In the genomic region with DNA sequence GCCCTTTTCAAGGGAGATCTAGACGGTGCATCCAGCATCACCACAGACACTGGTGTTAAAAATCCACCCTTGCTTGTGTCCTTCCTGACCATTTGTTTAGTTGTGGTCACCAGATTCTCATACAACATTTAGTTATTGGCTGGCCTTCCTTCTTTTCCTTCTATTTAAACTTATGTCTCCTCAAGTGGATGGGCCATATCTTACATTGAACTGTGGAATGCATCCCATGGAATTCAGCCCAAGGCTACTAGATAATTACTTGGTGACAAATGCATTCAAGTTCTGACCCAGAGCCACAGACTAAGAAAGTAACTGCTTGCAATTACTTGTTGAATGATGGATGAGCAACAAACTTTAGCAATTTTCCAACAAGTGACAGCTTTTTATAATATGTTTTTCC, we compare ENCODE assay signal across 28 cellular contexts.
DNase-seq lines count a peak whose midpoint lies in the region; ATAC-seq, FAIRE-seq and TF ChIP-seq lines count a peak whose summit lies in the region.
"Had no signal": no experiment of that assay in that cellular context is flagged by ENCODE, and none has a peak within 500 bp of the region (broad histone marks: within the 10 kb centered on the region; RNA-seq: fewer than 3 reads in every experiment).

No MANE protein-coding gene starts in this region.

- no peak for TF ChIP-seq POLR2A in A549 (IDR thresholded peaks at IDR 0.05; ENCODE audit: low read length)
- no peak for TF ChIP-seq POLR2A in K562 (conservative IDR thresholded peaks at IDR 0.05)

- FAIRE-seq in A549 (lab: Jason Lieb, UNC) (peak; percentile 72), HTR-8/SVneo (lab: Jason Lieb, UNC) (no peak), K562 (lab: Jason Lieb, UNC) (no peak), keratinocyte (lab: Jason Lieb, UNC) (peak; percentile 83)
- FAIRE-seq: A204.1, GM18507 had no signal

- 74% methylated on average over 1 of the region's 1 CpG for WGBS in A549 (ENCODE audit: missing lambda C conversion rate)
- WGBS in K562 (ENCODE audit: insufficient coverage, low coverage, missing lambda C conversion rate) = 38% methylated on average over 1 of the region's 1 CpG

- POLR2A ChIA-PET in A549 (lab: Yijun Ruan, JAX) (no interaction called here), K562 (lab: Yijun Ruan, JAX) (interaction anchor here (0.8 kb wide), 1 partner anchor 130 kb away, joined by 3 read pairs; no protein-coding TSS in a partner anchor)

- no peak for DNase-seq in A549 (ENCODE audit: low read depth in 1 of 2, low spot score in 1 of 2)
- peak; percentile 35 for DNase-seq in HTR-8/SVneo (ENCODE audit: insufficient read length, low spot score)
- DNase-seq in K562 (ENCODE audit: extremely low read depth in 1 of 4, low spot score in 3 of 4) = no peak
- DNase-seq in keratinocyte (ENCODE audit: low read depth, low spot score) = peak; percentile 25
- DNase-seq in activated CD8-positive, alpha-beta memory T cell treated with anti-CD3 and anti-CD28 coated beads, Interleukin-2, amount 50 U/mL, for 4 hours = no peak
- DNase-seq in stimulated activated CD4-positive, alpha-beta T cell treated with anti-CD3 and anti-CD28 coated beads, Interleukin-15, amount 100 ng/mL, for 24 hours = no peak
- DNase-seq: activated CD4-positive, alpha-beta T cell treated with anti-CD3 and anti-CD28 coated beads, Interleukin-2, amount 10 ng/mL, durations not matched to agents 7 days and 5 days; activated gamma-delta T cell treated with Interleukin-2 at 50 U/mL for 16 hours; activated T-cell treated with anti-CD3 and anti-CD28 coated beads, Interleukin-2, amount 50 U/mL, for 4 hours; CD8-positive, alpha-beta T cell; DMS153; left ventricle myocardium inferior; NCI-H1048; NCI-H187; NCI-H2171; NCI-H524; NK-92 treated with Interleukin-12 subunit alpha and Interleukin-12 subunit beta, amount 100 ng/mL, for 24 hours; stimulated activated CD4-positive, alpha-beta T cell treated with anti-CD3 and anti-CD28 coated beads, Interleukin-1b, Interleukin-23, amount 100 ng/mL, for 48 hours; stimulated activated CD8-positive, alpha-beta memory T cell treated with anti-CD3 and anti-CD28 coated beads, Interleukin-4, amount 100 ng/mL, for 48 hours; stomach; thyroid gland had no signal

- peak overlapping the region; percentile 78 for H2AFZ ChIP-seq in K562 (ENCODE audit: low read depth, low read length)
- no peak overlapping the region for H2AFZ ChIP-seq in keratinocyte (ENCODE audit: control insufficient read depth, low read length)

- no peak overlapping the region for H3K4me3 ChIP-seq in A549
- no peak overlapping the region for H3K4me3 ChIP-seq in K562
- no peak overlapping the region for H3K4me3 ChIP-seq in keratinocyte (ENCODE audit: control insufficient read depth in 2 of 3, extremely low read depth in 1 of 3, insufficient read depth in 2 of 3, low read depth in 1 of 3, low read length in 3 of 3)
- H3K4me3 ChIP-seq: left ventricle myocardium inferior, skin epidermis, stomach, thyroid gland had no signal

- CTCF ChIA-PET in A549 (lab: Yijun Ruan, JAX) (interaction anchor here (0.8 to 1.7 kb wide), 5 partner anchors 11 to 215 kb away, joined by 3 to 4 read pairs (median 3); no protein-coding TSS in a partner anchor), K562 (lab: Yijun Ruan, JAX; ENCODE audit: low intra/inter-chr PET ratio) (no interaction called here)

- TF ChIP-seq CTCF in A549 (IDR thresholded peaks at IDR 0.05) (no peak), K562 (IDR thresholded peaks at IDR 0.05 in 2 of 3, conservative IDR thresholded peaks at IDR 0.05 in 1 of 3; ENCODE audit: insufficient read depth in 2 of 3, low read depth in 1 of 3, low read length in 3 of 3) (no peak), keratinocyte (optimal IDR thresholded peaks at IDR 0.05 in 1 of 3, IDR thresholded peaks at IDR 0.05 in 1 of 3, conservative IDR thresholded peaks at IDR 0.05 in 1 of 3; ENCODE audit: extremely low read depth in 1 of 3, insufficient read depth in 2 of 3, low read length in 3 of 3) (no peak)

- peaks cover 23% of the 10 kb centered on the region for H3K4me1 ChIP-seq in A549
- peaks cover 14 to 41% of the 10 kb centered on the region in 2 experiments for H3K4me1 ChIP-seq in K562 (replicated peaks in 1 of 2; ENCODE audit: control insufficient read depth in 2 of 2, insufficient read depth in 2 of 2, low read length in 2 of 2)
- H3K4me1 ChIP-seq in keratinocyte (ENCODE audit: control insufficient read depth, extremely low read depth, insufficient read depth, low read length) = peaks cover 28% of the 10 kb centered on the region
- H3K4me1 ChIP-seq: left ventricle myocardium inferior, thyroid gland had no signal

- H3K4me2 ChIP-seq in A549 (0 out of 3 replicates have a peak overlapping the region, but pooled peaks have one; percentile 1), K562 (ENCODE audit: insufficient read depth, low read length) (no peak overlapping the region; the same call in 1 of the 2 replicates), keratinocyte (ENCODE audit: control insufficient read depth, extremely low read depth, insufficient read depth, low read depth, low read length) (peak overlapping the region; percentile 9)

- no TSS peak for BruUV-seq in K562 (replicated peaks; lab: Mats Ljungman, UMichigan)

- no peaks in the 10 kb centered on the region for H3K27me3 ChIP-seq in K562 (ENCODE audit: control insufficient read depth in 2 of 2, insufficient read depth in 2 of 2, low read length in 2 of 2)
- H3K27me3 ChIP-seq in keratinocyte (ENCODE audit: control insufficient read depth, extremely low read depth, insufficient read depth, low read length) = no peaks in the 10 kb centered on the region
- H3K27me3 ChIP-seq: stomach, thyroid gland had no signal

- H4K20me1 ChIP-seq in K562 (replicated peaks; ENCODE audit: control insufficient read depth, insufficient read depth, low read length) (no peaks in the 10 kb centered on the region), keratinocyte (ENCODE audit: control insufficient read depth, extremely low read depth, insufficient read depth, low read length) (no peaks in the 10 kb centered on the region)

- in situ Hi-C loops in K562 (cut with MboI) = no loop called here

- H3K9me3 ChIP-seq in A549 (no peaks in the 10 kb centered on the region), K562 (replicated peaks; ENCODE audit: control insufficient read depth, insufficient read depth, low read depth, low read length) (no peaks in the 10 kb centered on the region; the same call in 1 of the 2 replicates), keratinocyte (ENCODE audit: control insufficient read depth, low read depth, low read length) (no peaks in the 10 kb centered on the region)
- H3K9me3 ChIP-seq: left ventricle myocardium inferior, stomach, thyroid gland had no signal

- TF ChIP-seq RAD21 in A549 (conservative IDR thresholded peaks at IDR 0.05 in 1 of 2, IDR thresholded peaks at IDR 0.05 in 1 of 2) (no peak), K562 (CRISPR knock-in tag; conservative IDR thresholded peaks at IDR 0.05 in 1 of 2, IDR thresholded peaks at IDR 0.05 in 1 of 2) (no peak)

- ATAC-seq in A549 = no peak
- ATAC-seq in K562 = no peak
- no peak for ATAC-seq in HG02885 (IDR thresholded peaks at IDR 0.05; ENCODE audit: poor library complexity, unreplicated experiment)
- no peak for ATAC-seq in GM21529 (IDR thresholded peaks at IDR 0.05; ENCODE audit: unreplicated experiment)
- ATAC-seq: activated T-cell treated with anti-CD3 and anti-CD28 coated beads, Interleukin-2, amount 50 U/mL, for 4 hours; CD8-positive, alpha-beta T cell; esophagus mucosa; Panc1 had no signal

- H3K9ac ChIP-seq in K562 (ENCODE audit: insufficient read depth in 1 of 2, low read depth in 2 of 2, low read length in 2 of 2) = 0 out of 4 replicates have a peak overlapping the region, but pooled peaks of 1 of the 2 experiments have one; percentile 29
- H3K9ac ChIP-seq in keratinocyte (ENCODE audit: control insufficient read depth, extremely low read depth, insufficient read depth, low read length) = no peak overlapping the region

- H3K36me3 ChIP-seq in K562 (ENCODE audit: control insufficient read depth, insufficient read depth, low read length) (no peaks in the 10 kb centered on the region), keratinocyte (ENCODE audit: control insufficient read depth in 2 of 2, extremely low read depth in 1 of 2, insufficient read depth in 2 of 2, low read length in 2 of 2) (no peaks in the 10 kb centered on the region)
- H3K36me3 ChIP-seq: left ventricle myocardium inferior, stomach, thyroid gland had no signal

- H3K27ac ChIP-seq in A549 (peak overlapping the region; percentile 54 to 78; a peak in 5 of 6 replicates), K562 (ENCODE audit: extremely low read depth, low read depth, low read length) (peak overlapping the region; percentile 63), keratinocyte (ENCODE audit: control insufficient read depth, insufficient read depth, low read length) (no peak overlapping the region)
- H3K27ac ChIP-seq: left ventricle myocardium inferior, skin epidermis, stomach, thyroid gland had no signal

- H3K9me1 ChIP-seq in K562 (ENCODE audit: control insufficient read depth, insufficient read depth, low read length) (no peaks in the 10 kb centered on the region), keratinocyte (ENCODE audit: control insufficient read depth, extremely low read depth, insufficient read depth, low read length) (no peaks in the 10 kb centered on the region)

- H3K79me2 ChIP-seq in K562 (ENCODE audit: control insufficient read depth, insufficient read depth, low read length) (no peaks in the 10 kb centered on the region), keratinocyte (ENCODE audit: control insufficient read depth, insufficient read depth, low read length) (no peaks in the 10 kb centered on the region)

- dilution Hi-C loops in keratinocyte (cut with MboI; ENCODE audit: extremely low pct_ligation_motif_present, low sequenced_read_pairs) = no loop called here

- intact Hi-C loops in K562 (cut with micrococcal nuclease) = no loop called here

- TF ChIP-seq EP300 in A549 (IDR thresholded peaks at IDR 0.05) (no peak), K562 (IDR thresholded peaks at IDR 0.05; ENCODE audit: low read length) (no peak)

TF ChIP-seq in A549, 52 proteins besides CTCF, POLR2A, EP300 and RAD21 (continues in another document):
- no peak for TF ChIP-seq POLR2AphosphoS2 (conservative IDR thresholded peaks at IDR 0.05; ENCODE audit: low read length)
- no peak for TF ChIP-seq HOXB13 (CRISPR knock-in tag; IDR thresholded peaks at IDR 0.05; ENCODE audit: low read depth)
- TF ChIP-seq ESRRA (IDR thresholded peaks at IDR 0.05; ENCODE audit: borderline replicate concordance, low read length) = no peak
- no peak for TF ChIP-seq CBX2 (IDR thresholded peaks at IDR 0.05; ENCODE audit: borderline replicate concordance, low read depth)
- TF ChIP-seq HOXB5 (CRISPR knock-in tag; IDR thresholded peaks at IDR 0.05) = no peak
- TF ChIP-seq HEYL (CRISPR knock-in tag; IDR thresholded peaks at IDR 0.05) = no peak

TF ChIP-seq in K562, 482 proteins besides CTCF, POLR2A, EP300 and RAD21 (continues in another document):
- TF ChIP-seq HSF4 (CRISPR knock-in tag; IDR thresholded peaks at IDR 0.05; ENCODE audit: borderline replicate concordance) = no peak

Comparison
In these comparisons a context has a peak if more than half of its experiments do, and no peak if none do; other contexts are left out.
1. DNase-seq: peak in HTR-8/SVneo (single experiment) and keratinocyte (single experiment); none in A549 (0 of 2), K562 (0 of 4), activated CD8-positive, alpha-beta memory T cell treated with anti-CD3 and anti-CD28 coated beads, Interleukin-2, amount 50 U/mL, for 4 hours (single experiment) and stimulated activated CD4-positive, alpha-beta T cell treated with anti-CD3 and anti-CD28 coated beads, Interleukin-15, amount 100 ng/mL, for 24 hours (single experiment).